Comparison of ENCODE assay signal across 8 cellular contexts in the genomic region with DNA sequence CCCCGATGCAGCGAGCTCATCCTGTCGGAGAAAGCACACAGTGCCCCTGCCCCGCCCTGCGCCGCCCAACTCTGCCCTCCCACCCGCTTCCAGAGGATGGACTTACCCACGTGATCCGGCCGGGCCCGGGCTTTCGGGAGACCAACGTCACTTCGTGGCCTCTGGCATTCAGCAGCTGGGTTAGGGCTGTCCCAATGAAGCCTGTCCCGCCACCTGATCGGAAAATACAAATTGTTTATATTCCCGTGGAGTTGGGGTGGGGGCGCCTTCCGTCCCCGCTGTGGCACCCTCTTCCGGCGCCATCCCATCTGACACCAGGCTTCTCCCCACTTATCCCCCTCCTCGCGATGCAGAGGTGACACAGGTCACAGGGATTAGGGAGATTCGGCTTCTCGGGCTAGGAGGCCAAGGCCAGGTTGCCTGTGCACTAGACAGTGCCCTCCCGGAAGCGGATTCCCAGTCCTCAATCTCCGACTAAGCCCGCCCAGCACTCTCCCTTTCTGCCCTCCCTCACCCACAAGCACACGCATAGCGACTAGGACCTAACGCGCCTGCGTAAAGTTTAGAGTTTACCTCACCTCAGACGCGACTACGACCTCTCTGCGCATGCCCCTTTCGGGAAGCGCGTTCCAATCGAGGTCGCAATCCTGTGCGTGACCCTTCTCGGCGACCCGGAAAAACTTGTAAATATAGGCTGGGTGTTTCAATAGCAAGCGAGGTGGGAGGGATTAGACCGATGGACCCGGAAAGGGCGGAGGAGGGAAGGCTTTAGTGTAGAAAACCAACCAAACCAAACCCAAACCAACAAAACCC. TPM values are rescaled to one million over a fixed set of nuclear protein-coding genes. Genes with fewer than 3 reads are reported as not detected.
DNase-seq lines count a peak whose midpoint lies in the region; ATAC-seq and TF ChIP-seq lines count a peak whose summit lies in the region.

A gene with protein sequence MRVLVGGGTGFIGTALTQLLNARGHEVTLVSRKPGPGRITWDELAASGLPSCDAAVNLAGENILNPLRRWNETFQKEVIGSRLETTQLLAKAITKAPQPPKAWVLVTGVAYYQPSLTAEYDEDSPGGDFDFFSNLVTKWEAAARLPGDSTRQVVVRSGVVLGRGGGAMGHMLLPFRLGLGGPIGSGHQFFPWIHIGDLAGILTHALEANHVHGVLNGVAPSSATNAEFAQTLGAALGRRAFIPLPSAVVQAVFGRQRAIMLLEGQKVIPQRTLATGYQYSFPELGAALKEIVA (minus strand): TSS at position 537 of the 813 bp plus-strand sequence. CDS start 7 bp downstream, at position 530.

- WGBS in spleen, 5 donors, result 0% methylated on average over 44 to 52 of the region's 52 CpGs

- H3K36me3 Mint-ChIP-seq in activated B cell treated with CpG ODN at 0.5 μM for 24 hours (ENCODE audit: low read depth), result peaks cover 54% of the 10 kb centered on the region

- H3K27ac Mint-ChIP-seq in activated B cell treated with CpG ODN at 0.5 μM for 24 hours, result peak within 1 kb of the TSS; percentile 98

- H3K4me1 ChIP-seq in spleen, result peaks cover 28 to 54% (median 48%) of the 10 kb centered on the region in 6 donors

- peaks cover 48% of the 10 kb centered on the region for H3K4me1 Mint-ChIP-seq in activated B cell treated with CpG ODN at 0.5 μM for 24 hours

- peak; percentile 96 for DNase-seq in AG08396 (ENCODE audit: low spot score)
- DNase-seq in NCI-H345 (lab: John Stamatoyannopoulos, UW), result peak; percentile 99
- DNase-seq in activated B cell treated with CpG ODN at 0.5 μM for 24 hours, result peak; percentile 81
- DNase-seq in caudate nucleus (lab: John Stamatoyannopoulos, UW), result peak; percentile 64 to 99 (median 95)
- peak; percentile 100 for DNase-seq in inferior parietal cortex (ENCODE audit: extremely low spot score)
- peak; percentile 97 for DNase-seq in spleen

- TF ChIP-seq POLR2A in GM18951 (IDR thresholded peaks at IDR 0.05; ENCODE audit: extremely low read depth, insufficient read depth, insufficient read length) (peak; percentile 69), spleen (IDR thresholded peaks at IDR 0.05) (peak in 2 of 3 donors; percentile 62 to 71)

- TF ChIP-seq CTCF in activated B cell treated with CpG ODN at 0.5 μM for 24 hours (IDR thresholded peaks at IDR 0.05), result no peak
- TF ChIP-seq CTCF in spleen (IDR thresholded peaks at IDR 0.05 in 8 of 11, conservative IDR thresholded peaks at IDR 0.05 in 3 of 11), result peak in 1 of 11 experiments; percentile 34

- peaks cover 0 to 41% (median 36%) of the 10 kb centered on the region in 6 donors for H3K36me3 ChIP-seq in spleen

- H3K4me3 ChIP-seq in spleen, result peak within 1 kb of the TSS; percentile 56 to 86 (median 62)

- POLR2A ChIA-PET in activated B cell treated with CpG ODN at 0.5 μM for 24 hours (lab: Charles Lee), result interaction anchor here (0.6 to 5.4 kb wide), 14 partner anchors 12 to 302 kb away, joined by 3 to 87 read pairs (median 4); a partner anchor contains a TSS

- H3K9me3 Mint-ChIP-seq in activated B cell treated with CpG ODN at 0.5 μM for 24 hours, result peaks cover 1% of the 10 kb centered on the region

- no peaks in the 10 kb centered on the region for H3K9me3 ChIP-seq in spleen

- no peaks in the 10 kb centered on the region for H3K27me3 ChIP-seq in spleen (replicated peaks in 1 of 7)

- H3K27ac ChIP-seq in caudate nucleus (ENCODE audit: low read depth, low read length) (peak within 1 kb of the TSS; percentile 99), spleen (peak within 1 kb of the TSS; percentile 95 to 99 (median 99))

- in situ Hi-C loops in GM18951 (cut with MboI; ENCODE audit: low sequenced_read_pairs, unreplicated experiment), result no loop called here

- no peaks in the 10 kb centered on the region for H3K27me3 Mint-ChIP-seq in activated B cell treated with CpG ODN at 0.5 μM for 24 hours

- H3K4me3 Mint-ChIP-seq in activated B cell treated with CpG ODN at 0.5 μM for 24 hours, result peak within 1 kb of the TSS; percentile 98

- CTCF ChIA-PET in activated B cell treated with CpG ODN at 0.5 μM for 24 hours (lab: Charles Lee), result interaction anchor here (1.1 to 4.3 kb wide), 5 partner anchors 11 to 200 kb away, joined by 3 to 38 read pairs (median 7); a partner anchor contains a TSS

- ATAC-seq in HG03196 (IDR thresholded peaks at IDR 0.05; ENCODE audit: unreplicated experiment) (peak; percentile 87), activated B cell treated with CpG ODN at 0.5 μM for 24 hours (ENCODE audit: low read depth) (peak; percentile 89)

- intact Hi-C loops in activated B cell treated with CpG ODN at 0.5 μM for 24 hours (cut with micrococcal nuclease) (loop anchor here (1.0 to 10.0 kb wide), 9 partner anchors 11 to 974 kb away; a partner anchor contains a TSS), spleen (cut with DNase I; ENCODE audit: low total_unique reads) (no loop called here)

RNA-seq across cellular contexts. Expression of the gene that starts here (rescaled TPM):
- total RNA-seq in activated B cell treated with CpG ODN at 0.5 μM for 24 hours, result 70.6 and 80.0 TPM in 2 replicates
- total RNA-seq in spleen, result 10 to 100 TPM; 48.2 to 87.8 (median 63.7) TPM
- polyA plus RNA-seq in spleen, result 100 to 1,000 TPM in 2 of 3 donors, 10 to 100 TPM in 1; 94.6 to 146 (median 124) TPM

Comparison
In these comparisons a context has a peak if more than half of its experiments do, and no peak if none do; other contexts are left out.
1. Peak in every context shown above with its lines: DNase-seq, ATAC-seq, H3K4me3 ChIP-seq and H3K27ac ChIP-seq.